8 cellular contexts compared by ENCODE assay signal in the genomic region with DNA sequence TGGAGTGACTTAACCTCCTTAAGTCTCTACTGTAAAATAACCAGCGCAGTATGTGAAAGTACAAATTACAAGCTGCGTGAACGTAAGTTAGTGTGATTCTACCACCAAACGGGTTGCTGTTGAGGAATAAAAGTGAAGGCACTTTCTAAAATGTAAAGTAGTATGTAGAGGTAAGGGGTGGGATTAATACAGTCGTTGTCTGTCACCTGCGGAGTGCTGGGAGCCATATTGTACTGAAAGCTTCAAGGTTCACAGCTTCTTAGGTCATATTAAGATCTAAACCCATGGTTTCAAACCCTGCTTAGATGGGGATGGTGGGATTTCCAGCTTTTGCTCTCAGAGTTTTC. TPM values are rescaled to one million over a fixed set of nuclear protein-coding genes. Genes with fewer than 3 reads are reported as not detected.
A peak's percentile ranks its signal among the peaks of the same experiment; 100 is the strongest.
DNase-seq lines count a peak whose midpoint lies in the region; ATAC-seq, FAIRE-seq and TF ChIP-seq lines count a peak whose summit lies in the region.

No MANE protein-coding gene starts in this region.

- H3K4me1 ChIP-seq in kidney (ENCODE audit: control insufficient read depth in 1 of 2, insufficient read depth in 1 of 2, low read depth in 1 of 2, low read length in 2 of 2) (peaks cover 18 to 19% of the 10 kb centered on the region in 2 donors), tibial artery (peaks cover 0 to 59% (median 38%) of the 10 kb centered on the region in 4 donors)

- intact Hi-C loops in kidney (cut with DNase I) (no loop called here), tibial artery (cut with DNase I; ENCODE audit: low total_unique reads) (loop anchor here (10.0 kb wide), 1 partner anchor 237 kb away; no protein-coding TSS in a partner anchor)

- H3K27me3 ChIP-seq in tibial artery: no peaks in the 10 kb centered on the region

- peak; percentile 17 for DNase-seq in stimulated activated CD4-positive, alpha-beta T cell treated with anti-CD3 and anti-CD28 coated beads, Interleukin-4, amount 100 ng/mL, for 24 hours
- no peak for DNase-seq in stimulated activated CD4-positive, alpha-beta T cell treated with anti-CD3 and anti-CD28 coated beads, Interleukin-2, amount 100 ng/mL, for 48 hours
- peak; percentile 44 for DNase-seq in activated CD8-positive, alpha-beta T cell treated with anti-CD3 and anti-CD28 coated beads, Interleukin-2, amount 10 ng/mL, durations not matched to agents 7 days and 5 days
- DNase-seq in kidney: no peak
- no peak for DNase-seq in tibial artery
- DNase-seq in hippocampal formation (lab: John Stamatoyannopoulos, UW): no peak
- no peak for DNase-seq in D341Med (ENCODE audit: low spot score)

- no peaks in the 10 kb centered on the region for H3K9me3 ChIP-seq in kidney (ENCODE audit: control insufficient read depth in 1 of 2, low read length in 2 of 2)
- H3K9me3 ChIP-seq in tibial artery: no peaks in the 10 kb centered on the region

- peak overlapping the region; percentile 91 to 95 for H3K27ac ChIP-seq in kidney (ENCODE audit: low read depth in 2 of 2, low read length in 2 of 2)
- H3K27ac ChIP-seq in tibial artery: peak overlapping the region; percentile 97 to 98

- H3K9ac ChIP-seq in kidney (ENCODE audit: low read length in 2 of 2): peak overlapping the region; percentile 92 to 93

- no peak for FAIRE-seq in kidney (lab: Jason Lieb, UNC)

- H3K4me1 Mint-ChIP-seq in activated CD8-positive, alpha-beta T cell treated with anti-CD3 and anti-CD28 coated beads, Interleukin-2, amount 10 ng/mL, durations not matched to agents 7 days and 5 days (ENCODE audit: low read depth): peaks cover 37% of the 10 kb centered on the region

- peak overlapping the region; percentile 94 for H3K4me3 Mint-ChIP-seq in activated CD8-positive, alpha-beta T cell treated with anti-CD3 and anti-CD28 coated beads, Interleukin-2, amount 10 ng/mL, durations not matched to agents 7 days and 5 days

- TF ChIP-seq CTCF in kidney (IDR thresholded peaks at IDR 0.05; ENCODE audit: borderline replicate concordance, extremely low read depth, insufficient read depth) (no peak), tibial artery (IDR thresholded peaks at IDR 0.05) (no peak)

- no peaks in the 10 kb centered on the region for H3K9me3 Mint-ChIP-seq in activated CD8-positive, alpha-beta T cell treated with anti-CD3 and anti-CD28 coated beads, Interleukin-2, amount 10 ng/mL, durations not matched to agents 7 days and 5 days (ENCODE audit: insufficient read depth)

- H3K27me3 Mint-ChIP-seq in activated CD8-positive, alpha-beta T cell treated with anti-CD3 and anti-CD28 coated beads, Interleukin-2, amount 10 ng/mL, durations not matched to agents 7 days and 5 days (ENCODE audit: low read depth): no peaks in the 10 kb centered on the region

- ATAC-seq in activated CD8-positive, alpha-beta T cell treated with anti-CD3 and anti-CD28 coated beads, Interleukin-2, amount 10 ng/mL, durations not matched to agents 7 days and 5 days: no peak
- no peak for ATAC-seq in GM21825 (IDR thresholded peaks at IDR 0.05; ENCODE audit: unreplicated experiment)

- H3K36me3 ChIP-seq in kidney (ENCODE audit: control insufficient read depth in 1 of 2, insufficient read depth in 2 of 2, low read length in 2 of 2): no peaks in the 10 kb centered on the region
- H3K36me3 ChIP-seq in tibial artery: no peaks in the 10 kb centered on the region

- peaks cover 9% of the 10 kb centered on the region for H3K36me3 Mint-ChIP-seq in activated CD8-positive, alpha-beta T cell treated with anti-CD3 and anti-CD28 coated beads, Interleukin-2, amount 10 ng/mL, durations not matched to agents 7 days and 5 days (ENCODE audit: low read depth)

- POLR2A ChIA-PET in activated CD8-positive, alpha-beta T cell treated with anti-CD3 and anti-CD28 coated beads, Interleukin-2, amount 10 ng/mL, durations not matched to agents 7 days and 5 days (lab: Charles Lee): interaction anchor here (0.5 to 1.5 kb wide), 3 partner anchors 9 to 562 kb away, joined by 3 read pairs; a partner anchor contains a TSS

- H3K4me3 ChIP-seq in kidney (ENCODE audit: low read length in 2 of 2) (peak overlapping the region; percentile 91 to 97), tibial artery (peak overlapping the region; percentile 76 to 96)

- peak overlapping the region; percentile 97 for H3K27ac Mint-ChIP-seq in activated CD8-positive, alpha-beta T cell treated with anti-CD3 and anti-CD28 coated beads, Interleukin-2, amount 10 ng/mL, durations not matched to agents 7 days and 5 days

- CTCF ChIA-PET in activated CD8-positive, alpha-beta T cell treated with anti-CD3 and anti-CD28 coated beads, Interleukin-2, amount 10 ng/mL, durations not matched to agents 7 days and 5 days (lab: Charles Lee): interaction anchor here (0.9 kb wide), 2 partner anchors 95 to 229 kb away, joined by 3 read pairs; no protein-coding TSS in a partner anchor

RNA-seq across cellular contexts. Expression of a gene that starts 1.4 kb away (rescaled TPM):
- total RNA-seq in activated CD8-positive, alpha-beta T cell treated with anti-CD3 and anti-CD28 coated beads, Interleukin-2, amount 10 ng/mL, durations not matched to agents 7 days and 5 days: 10 to 100 TPM; 30.9 to 35.8 TPM
- total RNA-seq in kidney: 32.2 TPM
- 14.4 TPM for polyA plus RNA-seq in kidney (ENCODE audit: insufficient read depth, low read depth, low replicate concordance)

RNA-seq across cellular contexts. Expression of a gene that starts 1.6 kb away (rescaled TPM):
- 100 to 1,000 TPM; 106 to 113 TPM for total RNA-seq in activated CD8-positive, alpha-beta T cell treated with anti-CD3 and anti-CD28 coated beads, Interleukin-2, amount 10 ng/mL, durations not matched to agents 7 days and 5 days
- total RNA-seq in kidney: 84.6 TPM
- polyA plus RNA-seq in kidney (ENCODE audit: insufficient read depth, low read depth, low replicate concordance): 79.1 TPM

RNA-seq across cellular contexts. Expression of a gene that starts 57.6 kb away (rescaled TPM):
- 10 to 100 TPM; 33.3 to 36.9 TPM for total RNA-seq in activated CD8-positive, alpha-beta T cell treated with anti-CD3 and anti-CD28 coated beads, Interleukin-2, amount 10 ng/mL, durations not matched to agents 7 days and 5 days
- total RNA-seq in kidney: 61.5 TPM
- 53.9 TPM for polyA plus RNA-seq in kidney (ENCODE audit: insufficient read depth, low read depth, low replicate concordance)

Comparison
In these comparisons a context has a peak if more than half of its experiments do, and no peak if none do; other contexts are left out.
1. DNase-seq: peak in stimulated activated CD4-positive, alpha-beta T cell treated with anti-CD3 and anti-CD28 coated beads, Interleukin-4, amount 100 ng/mL, for 24 hours (single experiment) and activated CD8-positive, alpha-beta T cell treated with anti-CD3 and anti-CD28 coated beads, Interleukin-2, amount 10 ng/mL, durations not matched to agents 7 days and 5 days (single experiment); none in stimulated activated CD4-positive, alpha-beta T cell treated with anti-CD3 and anti-CD28 coated beads, Interleukin-2, amount 100 ng/mL, for 48 hours (0 of 2), kidney (single experiment), tibial artery (0 of 2), hippocampal formation (0 of 2) and D341Med (single experiment).